12 cellular contexts compared by ENCODE assay signal in genomic region chr1:17629460-17629859, GRCh38.
A peak's percentile ranks its signal among the peaks of the same experiment; 100 is the strongest.
DNase-seq lines count a peak whose midpoint lies in the region; ATAC-seq and TF ChIP-seq lines count a peak whose summit lies in the region.
"Had no signal": no experiment of that assay in that cellular context is flagged by ENCODE, and none has a peak within 500 bp of the region (broad histone marks: within the 10 kb centered on the region; RNA-seq: fewer than 3 reads in every experiment).

No MANE protein-coding gene starts in this region.

- no peak for TF ChIP-seq POLR2A in HCT116 (IDR thresholded peaks at IDR 0.05; ENCODE audit: borderline replicate concordance, extremely low read depth, insufficient read depth, insufficient read length)
- TF ChIP-seq POLR2A in breast epithelium (IDR thresholded peaks at IDR 0.05) = no peak
- no peak for TF ChIP-seq POLR2A in adrenal gland (IDR thresholded peaks at IDR 0.05)

- H3K36me3 ChIP-seq in HCT116 (ENCODE audit: control insufficient read depth in 1 of 2, insufficient read depth in 2 of 2, low read length in 2 of 2) = no peaks in the 10 kb centered on the region
- H3K36me3 ChIP-seq in breast epithelium = no peaks in the 10 kb centered on the region
- peaks cover 0 to 36% of the 10 kb centered on the region in 2 donors for H3K36me3 ChIP-seq in adrenal gland (replicated peaks in 1 of 2)
- H3K36me3 ChIP-seq: prostate gland had no signal

- WGBS in adrenal gland, 4 donors = 78 to 85% (median 81%) methylated on average over 10 to 11 of the region's 11 CpGs

- H3K27me3 ChIP-seq in HCT116 (ENCODE audit: insufficient read depth, low read length) (no peaks in the 10 kb centered on the region), breast epithelium (no peaks in the 10 kb centered on the region), adrenal gland (no peaks in the 10 kb centered on the region)

- no peak overlapping the region for H3K9ac ChIP-seq in HCT116 (ENCODE audit: low read length)

- no peaks in the 10 kb centered on the region for H3K9me2 ChIP-seq in HCT116 (ENCODE audit: insufficient read depth)

- DNase-seq in 8988T (peak; percentile 46), HCT116 (ENCODE audit: low read depth, low spot score) (no peak), breast epithelium (ENCODE audit: low spot score in 2 of 2) (no peak), memory B cell (ENCODE audit: low spot score in 2 of 2) (no peak), adrenal gland (no peak), NAMALWA (ENCODE audit: low spot score) (no peak)
- DNase-seq: activated gamma-delta T cell treated with Interleukin-2 at 50 U/mL for 16 hours, COR-L47, NCI-H2029 had no signal

- peak overlapping the region; percentile 62 for H3K4me3 Mint-ChIP-seq in memory B cell

- intact Hi-C loops in HCT116 (cut with micrococcal nuclease) = loop anchor here (1.0 kb wide), 1 partner anchor 135 kb away; no protein-coding TSS in a partner anchor
- intact Hi-C loops in breast epithelium (cut with DNase I; ENCODE audit: low total_unique reads) = no loop called here
- intact Hi-C loops in adrenal gland (cut with DNase I) = no loop called here

- BruUV-seq in HCT116 (replicated peaks; lab: Mats Ljungman, UMichigan) = no TSS peak

- peak; percentile 54 for TF ChIP-seq RAD21 in HCT116 (IDR thresholded peaks at IDR 0.05; ENCODE audit: low read depth)

- CTCF ChIA-PET in HCT116 (lab: Charles Lee) = interaction anchor here (1.0 kb wide), 1 partner anchor 135 kb away, joined by 3 read pairs; no protein-coding TSS in a partner anchor

- no peaks in the 10 kb centered on the region for H3K36me3 Mint-ChIP-seq in memory B cell

- H3K79me2 ChIP-seq in HCT116 (ENCODE audit: insufficient read depth, low read length) = no peaks in the 10 kb centered on the region

- H3K4me1 ChIP-seq in HCT116 (ENCODE audit: control insufficient read depth in 1 of 2, insufficient read depth in 2 of 2, low read length in 2 of 2) (peaks cover 9 to 15% of the 10 kb centered on the region in 2 experiments), breast epithelium (no peaks in the 10 kb centered on the region), adrenal gland (replicated peaks in 1 of 2) (peaks cover 0 to 7% of the 10 kb centered on the region in 2 donors)
- H3K4me1 ChIP-seq: prostate gland had no signal

- H3K4me3 ChIP-seq in HCT116 (replicated peaks in 1 of 2; ENCODE audit: low read depth in 1 of 2, low read length in 2 of 2) = no peak overlapping the region
- no peak overlapping the region for H3K4me3 ChIP-seq in breast epithelium
- H3K4me3 ChIP-seq in adrenal gland = no peak overlapping the region
- H3K4me3 ChIP-seq: prostate gland had no signal

- H3K27me3 Mint-ChIP-seq in memory B cell = peaks cover 3% of the 10 kb centered on the region

- POLR2A ChIA-PET in HCT116 (lab: Charles Lee) = no interaction called here

- no peak overlapping the region for H3K4me2 ChIP-seq in HCT116 (ENCODE audit: low read length)

- H3K9me3 ChIP-seq in HCT116 (ENCODE audit: control insufficient read depth in 1 of 2, insufficient read depth in 1 of 2, low read depth in 1 of 2, low read length in 2 of 2) (no peaks in the 10 kb centered on the region), breast epithelium (no peaks in the 10 kb centered on the region), adrenal gland (replicated peaks in 1 of 3) (no peaks in the 10 kb centered on the region)
- H3K9me3 ChIP-seq: prostate gland had no signal

- TF ChIP-seq CTCF in HCT116 (IDR thresholded peaks at IDR 0.05 in 2 of 3, conservative IDR thresholded peaks at IDR 0.05 in 1 of 3; ENCODE audit: borderline replicate concordance in 1 of 3, insufficient read depth in 1 of 3, low read depth in 2 of 3, low read length in 2 of 3) (peak; percentile 38 to 72 (median 62); a peak in 5 of 6 replicates), breast epithelium (IDR thresholded peaks at IDR 0.05) (no peak), adrenal gland (IDR thresholded peaks at IDR 0.05) (peak in 3 of 6 experiments; percentile 8 to 22 (median 20))

- RAD21 ChIA-PET in HCT116 (lab: Charles Lee; ENCODE audit: low non-redundant PET in 1 of 2, low total read pairs in 2 of 2, uncharacterized antibody in 2 of 2, unreplicated experiment in 2 of 2) = no interaction called here

- H3K9me3 Mint-ChIP-seq in memory B cell = no peaks in the 10 kb centered on the region

- no peak overlapping the region for H2AFZ ChIP-seq in HCT116 (ENCODE audit: low read depth, low read length, poor library complexity, severe bottlenecking)

- peaks cover 21% of the 10 kb centered on the region for H3K4me1 Mint-ChIP-seq in memory B cell

- H3K27ac ChIP-seq in HCT116 (ENCODE audit: low read depth, low read length) = no peak overlapping the region
- peak overlapping the region; percentile 45 to 71 for H3K27ac ChIP-seq in breast epithelium
- H3K27ac ChIP-seq in adrenal gland = peak overlapping the region in 2 of 5 donors; percentile 44 to 76

- peak; percentile 56 for ATAC-seq in HCT116
- no peak for ATAC-seq in memory B cell (ENCODE audit: low read depth)
- no peak for ATAC-seq in esophagus mucosa
- no peak for ATAC-seq in GM21390 (IDR thresholded peaks at IDR 0.05; ENCODE audit: unreplicated experiment)

- no peaks in the 10 kb centered on the region for H4K20me1 ChIP-seq in HCT116 (ENCODE audit: insufficient read depth)

- H3K27ac Mint-ChIP-seq in memory B cell = peak overlapping the region; percentile 41

TF ChIP-seq in HCT116, 20 proteins besides CTCF, POLR2A, EP300 and RAD21:
- TF ChIP-seq ZNF274 (IDR thresholded peaks at IDR 0.05; ENCODE audit: low read depth, low read length) (no peak), ATF3 (IDR thresholded peaks at IDR 0.05) (no peak), MAX (IDR thresholded peaks at IDR 0.05) (no peak), YY1 (IDR thresholded peaks at IDR 0.05; ENCODE audit: extremely low read depth, insufficient replicate concordance, low read depth, low read length) (no peak), ZBTB33 (IDR thresholded peaks at IDR 0.05; ENCODE audit: extremely low read depth, insufficient replicate concordance, low read length) (no peak), REST (IDR thresholded peaks at IDR 0.05; ENCODE audit: low read depth) (no peak), FOSL1 (IDR thresholded peaks at IDR 0.05; ENCODE audit: low read depth) (no peak), ELF1 (IDR thresholded peaks at IDR 0.05; ENCODE audit: borderline replicate concordance, low read depth) (no peak), POLR2AphosphoS5 (IDR thresholded peaks at IDR 0.05; ENCODE audit: low read depth, low read length) (no peak), ZFX (IDR thresholded peaks at IDR 0.05) (no peak), EZH2phosphoT487 (IDR thresholded peaks at IDR 0.05; ENCODE audit: borderline replicate concordance) (no peak)
TF ChIP-seq in HCT116: peak in this region for 0.

Comparison
In these comparisons a context has a peak if more than half of its experiments do, and no peak if none do; other contexts are left out.
1. CTCF ChIP-seq: peak in HCT116 (3 of 3); none in breast epithelium (0 of 3).